In the genomic region with DNA sequence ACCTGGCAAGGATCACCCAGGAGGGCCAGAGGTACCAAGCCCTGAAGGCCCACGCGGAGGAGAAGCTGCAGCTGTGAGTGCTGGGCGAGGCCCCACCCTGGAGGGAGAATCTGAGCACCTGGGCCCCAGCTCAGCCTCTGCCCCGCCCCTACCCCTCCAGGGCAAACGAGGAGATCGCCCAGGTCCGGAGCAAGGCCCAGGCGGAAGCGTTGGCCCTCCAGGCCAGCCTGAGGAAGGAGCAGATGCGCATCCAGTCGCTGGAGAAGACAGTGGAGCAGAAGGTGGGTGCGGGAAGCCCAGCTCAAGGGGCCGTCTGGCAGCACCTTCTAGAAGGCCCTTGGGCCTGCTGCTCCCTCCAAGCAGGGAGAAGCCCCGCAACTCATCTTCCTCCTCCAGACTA, we compare ENCODE assay signal across 1 cellular context.
TF ChIP-seq lines count a peak whose summit lies in the region.

No MANE protein-coding gene starts in this region.

TF ChIP-seq in WTC11, 78 proteins besides CTCF, POLR2A, EP300 and RAD21 (continued from another document):
- TF ChIP-seq, protein P1, sequence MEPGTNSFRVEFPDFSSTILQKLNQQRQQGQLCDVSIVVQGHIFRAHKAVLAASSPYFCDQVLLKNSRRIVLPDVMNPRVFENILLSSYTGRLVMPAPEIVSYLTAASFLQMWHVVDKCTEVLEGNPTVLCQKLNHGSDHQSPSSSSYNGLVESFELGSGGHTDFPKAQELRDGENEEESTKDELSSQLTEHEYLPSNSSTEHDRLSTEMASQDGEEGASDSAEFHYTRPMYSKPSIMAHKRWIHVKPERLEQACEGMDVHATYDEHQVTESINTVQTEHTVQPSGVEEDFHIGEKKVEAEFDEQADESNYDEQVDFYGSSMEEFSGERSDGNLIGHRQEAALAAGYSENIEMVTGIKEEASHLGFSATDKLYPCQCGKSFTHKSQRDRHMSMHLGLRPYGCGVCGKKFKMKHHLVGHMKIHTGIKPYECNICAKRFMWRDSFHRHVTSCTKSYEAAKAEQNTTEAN (CRISPR knock-in tag; IDR thresholded peaks at IDR 0.05) = no peak
- TF ChIP-seq ZNF671 (CRISPR knock-in tag; IDR thresholded peaks at IDR 0.05) = no peak
